9 cellular contexts compared by ENCODE assay signal in the genomic region with DNA sequence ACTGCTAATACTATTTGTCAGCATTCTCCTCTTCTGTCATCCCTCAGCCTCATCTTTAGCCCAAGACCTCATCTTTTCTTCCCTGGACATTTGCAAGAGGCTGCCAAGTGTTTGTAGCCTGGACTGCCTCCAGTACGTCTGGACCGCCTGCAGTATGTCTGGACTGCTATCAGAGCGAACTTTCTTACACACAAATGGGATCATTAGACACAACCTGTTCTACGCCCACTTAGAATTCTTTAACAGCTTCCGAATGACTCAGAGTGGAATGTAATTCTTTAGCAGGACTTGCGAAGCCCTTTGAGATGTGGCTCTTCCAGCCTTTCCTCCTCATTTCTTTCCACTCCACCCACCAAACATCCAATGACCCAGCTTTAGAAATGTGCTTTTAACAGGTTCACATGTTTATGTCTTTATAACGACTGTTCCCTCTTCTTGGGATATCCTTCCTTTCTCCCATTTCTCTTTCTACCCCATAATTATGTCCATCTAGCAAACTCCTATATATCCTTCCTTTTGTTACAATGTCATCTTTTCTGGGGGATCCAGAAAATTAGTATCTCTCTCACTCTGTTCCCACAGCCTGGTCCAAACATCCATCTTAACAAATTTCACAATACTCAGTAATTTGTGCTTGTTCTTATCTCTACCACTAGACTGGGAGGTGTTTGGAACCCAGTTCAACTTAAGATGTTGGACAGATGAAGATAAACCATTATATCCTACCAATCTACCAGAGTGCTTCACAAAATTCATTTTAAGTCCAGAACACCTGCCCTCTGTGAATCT.
DNase-seq lines count a peak whose midpoint lies in the region; ATAC-seq and TF ChIP-seq lines count a peak whose summit lies in the region.
"Had no signal": no experiment of that assay in that cellular context is flagged by ENCODE, and none has a peak within 500 bp of the region (broad histone marks: within the 10 kb centered on the region; RNA-seq: fewer than 3 reads in every experiment).

No MANE protein-coding gene starts in this region.

- no peak for ATAC-seq in naive thymus-derived CD4-positive, alpha-beta T cell

- no peaks in the 10 kb centered on the region for H3K9me2 ChIP-seq in PC-9 (ENCODE audit: insufficient read depth)

- CTCF ChIA-PET in A673 (lab: Charles Lee) (no interaction called here), PC-9 (lab: Charles Lee) (no interaction called here)
- CTCF ChIA-PET in naive thymus-derived CD4-positive, alpha-beta T cell (lab: Charles Lee) = interaction anchor here (0.7 to 1.1 kb wide), 3 partner anchors 15 to 281 kb away, joined by 3 read pairs; no protein-coding TSS in a partner anchor
- CTCF ChIA-PET in activated CD4-positive, alpha-beta T cell treated with anti-CD3 and anti-CD28 coated beads, Interleukin-2, amount 10 ng/mL, durations not matched to agents 7 days and 5 days (lab: Charles Lee) = interaction anchor here (0.8 to 1.0 kb wide), 4 partner anchors 11 to 82 kb away, joined by 3 to 5 read pairs (median 3); no protein-coding TSS in a partner anchor

- peak overlapping the region; percentile 54 for H3K27ac ChIP-seq in A673 (ENCODE audit: low read depth, low read length, poor library complexity, severe bottlenecking)
- H3K27ac ChIP-seq in esophagus muscularis mucosa (replicated peaks in 1 of 4) = peak overlapping the region; percentile 53 to 66 (median 58)
- peak overlapping the region; percentile 42 for H3K27ac ChIP-seq in naive thymus-derived CD4-positive, alpha-beta T cell (ENCODE audit: low read depth, low read length)
- no peak overlapping the region for H3K27ac ChIP-seq in PC-9

- intact Hi-C loops in A673 (cut with micrococcal nuclease; ENCODE audit: unreplicated experiment) (no loop called here), esophagus muscularis mucosa (cut with DNase I) (no loop called here), PC-9 (cut with micrococcal nuclease; ENCODE audit: unreplicated experiment) (no loop called here)
- intact Hi-C loops in naive thymus-derived CD4-positive, alpha-beta T cell (cut with micrococcal nuclease) = no loop called here

- H3K27me3 Mint-ChIP-seq in naive thymus-derived CD4-positive, alpha-beta T cell = no peaks in the 10 kb centered on the region
- no peaks in the 10 kb centered on the region for H3K27me3 Mint-ChIP-seq in activated CD4-positive, alpha-beta T cell treated with anti-CD3 and anti-CD28 coated beads, Interleukin-2, amount 10 ng/mL, durations not matched to agents 7 days and 5 days

- no peak overlapping the region for H3K4me3 Mint-ChIP-seq in naive thymus-derived CD4-positive, alpha-beta T cell
- no peak overlapping the region for H3K4me3 Mint-ChIP-seq in activated CD4-positive, alpha-beta T cell treated with anti-CD3 and anti-CD28 coated beads, Interleukin-2, amount 10 ng/mL, durations not matched to agents 7 days and 5 days

- no peaks in the 10 kb centered on the region for H4K20me1 ChIP-seq in PC-9 (ENCODE audit: insufficient read depth)

- H3K27me3 ChIP-seq in A673 (replicated peaks; ENCODE audit: insufficient read depth, low read depth, low read length, poor library complexity) (no peaks in the 10 kb centered on the region), esophagus muscularis mucosa (no peaks in the 10 kb centered on the region), PC-9 (ENCODE audit: insufficient read depth, low read depth) (no peaks in the 10 kb centered on the region)
- H3K27me3 ChIP-seq in naive thymus-derived CD4-positive, alpha-beta T cell (ENCODE audit: control insufficient read depth in 2 of 2, insufficient read depth in 2 of 2, low read length in 2 of 2) = no peaks in the 10 kb centered on the region
- H3K27me3 ChIP-seq: MG63 had no signal

- no peaks in the 10 kb centered on the region for H3K79me2 ChIP-seq in PC-9 (ENCODE audit: low read depth)

- TF ChIP-seq EP300 in Ishikawa (IDR thresholded peaks at IDR 0.05; ENCODE audit: borderline replicate concordance) (peak; percentile 56; the same call in 1 of the 2 replicates), esophagus muscularis mucosa (IDR thresholded peaks at IDR 0.05) (no peak)

- H3K4me1 ChIP-seq in A673 (ENCODE audit: insufficient read depth, low read length, poor library complexity, severe bottlenecking) (peaks cover 54% of the 10 kb centered on the region), esophagus muscularis mucosa (peaks cover 0 to 25% (median 17%) of the 10 kb centered on the region in 4 donors), PC-9 (replicated peaks; ENCODE audit: insufficient read depth) (no peaks in the 10 kb centered on the region)
- H3K4me1 ChIP-seq in naive thymus-derived CD4-positive, alpha-beta T cell (ENCODE audit: control insufficient read depth in 2 of 2, insufficient read depth in 2 of 2, low read length in 2 of 2) = no peaks in the 10 kb centered on the region

- no peaks in the 10 kb centered on the region for H3F3A ChIP-seq in PC-9 (ENCODE audit: insufficient read depth, low read depth)

- H3K36me3 Mint-ChIP-seq in naive thymus-derived CD4-positive, alpha-beta T cell = peaks cover 8 to 59% (median 49%) of the 10 kb centered on the region in 5 donors
- H3K36me3 Mint-ChIP-seq in activated CD4-positive, alpha-beta T cell treated with anti-CD3 and anti-CD28 coated beads, Interleukin-2, amount 10 ng/mL, durations not matched to agents 7 days and 5 days (ENCODE audit: low read depth) = peaks cover 57% of the 10 kb centered on the region

- no peak overlapping the region for H2AFZ ChIP-seq in PC-9

- TF ChIP-seq CTCF in A673 (conservative IDR thresholded peaks at IDR 0.05; ENCODE audit: low read depth, low read length) (no peak), esophagus muscularis mucosa (IDR thresholded peaks at IDR 0.05) (no peak), PC-9 (conservative IDR thresholded peaks at IDR 0.05) (no peak)

- no peak overlapping the region for H3K4me2 ChIP-seq in PC-9

- POLR2A ChIA-PET in A673 (lab: Charles Lee; ENCODE audit: low non-redundant PET) (no interaction called here), PC-9 (lab: Charles Lee; ENCODE audit: unreplicated experiment) (no interaction called here)
- POLR2A ChIA-PET in naive thymus-derived CD4-positive, alpha-beta T cell (lab: Charles Lee) = no interaction called here
- POLR2A ChIA-PET in activated CD4-positive, alpha-beta T cell treated with anti-CD3 and anti-CD28 coated beads, Interleukin-2, amount 10 ng/mL, durations not matched to agents 7 days and 5 days (lab: Charles Lee) = interaction anchor here (0.6 kb wide), 1 partner anchor 160 kb away, joined by 3 read pairs; no protein-coding TSS in a partner anchor

- H3K4me3 ChIP-seq in A673 (ENCODE audit: low read depth, low read length, poor library complexity, severe bottlenecking) (no peak overlapping the region), esophagus muscularis mucosa (no peak overlapping the region), PC-9 (no peak overlapping the region)
- H3K4me3 ChIP-seq in naive thymus-derived CD4-positive, alpha-beta T cell (ENCODE audit: low read length) = no peak overlapping the region
- H3K4me3 ChIP-seq: MG63 had no signal

- TF ChIP-seq POLR2A in esophagus muscularis mucosa (IDR thresholded peaks at IDR 0.05; ENCODE audit: low read depth) = no peak

- peaks cover 0 to 3% (median 0%) of the 10 kb centered on the region in 11 donors for H3K9me3 Mint-ChIP-seq in naive thymus-derived CD4-positive, alpha-beta T cell
- no peaks in the 10 kb centered on the region for H3K9me3 Mint-ChIP-seq in activated CD4-positive, alpha-beta T cell treated with anti-CD3 and anti-CD28 coated beads, Interleukin-2, amount 10 ng/mL, durations not matched to agents 7 days and 5 days

- no peaks in the 10 kb centered on the region for H3K36me3 ChIP-seq in A673 (ENCODE audit: insufficient read depth, low read length, poor library complexity, severe bottlenecking)
- peaks cover 0 to 7% (median 0%) of the 10 kb centered on the region in 4 donors for H3K36me3 ChIP-seq in esophagus muscularis mucosa
- peaks cover 13 to 66% (median 38%) of the 10 kb centered on the region in 3 experiments for H3K36me3 ChIP-seq in naive thymus-derived CD4-positive, alpha-beta T cell (ENCODE audit: control insufficient read depth in 2 of 3, insufficient read depth in 3 of 3, low read length in 3 of 3)
- no peaks in the 10 kb centered on the region for H3K36me3 ChIP-seq in PC-9 (ENCODE audit: low read depth)
- H3K36me3 ChIP-seq: MG63 had no signal

- peaks cover 12 to 63% (median 26%) of the 10 kb centered on the region in 7 donors for H3K4me1 Mint-ChIP-seq in naive thymus-derived CD4-positive, alpha-beta T cell
- peaks cover 5% of the 10 kb centered on the region for H3K4me1 Mint-ChIP-seq in activated CD4-positive, alpha-beta T cell treated with anti-CD3 and anti-CD28 coated beads, Interleukin-2, amount 10 ng/mL, durations not matched to agents 7 days and 5 days

- BruUV-seq in A673 (replicated peaks; lab: Mats Ljungman, UMichigan) = TSS peak; percentile 96
- BruUV-seq in PC-9 (replicated peaks; lab: Mats Ljungman, UMichigan) = no TSS peak

- 46% methylated on average over 7 of the region's 7 CpGs for WGBS in esophagus muscularis mucosa

- H3K9me3 ChIP-seq in A673 (ENCODE audit: low read depth, low read length, poor library complexity, severe bottlenecking) (no peaks in the 10 kb centered on the region), esophagus muscularis mucosa (no peaks in the 10 kb centered on the region), PC-9 (ENCODE audit: insufficient read depth, low read depth) (no peaks in the 10 kb centered on the region)
- no peaks in the 10 kb centered on the region for H3K9me3 ChIP-seq in naive thymus-derived CD4-positive, alpha-beta T cell (ENCODE audit: control insufficient read depth in 2 of 3, low read length in 3 of 3)
- H3K9me3 ChIP-seq: MG63 had no signal

- no peak for TF ChIP-seq RAD21 in Ishikawa (IDR thresholded peaks at IDR 0.05; ENCODE audit: low read depth)

- DNase-seq in A673 (ENCODE audit: low spot score) = peak; percentile 83
- no peak for DNase-seq in esophagus muscularis mucosa (ENCODE audit: extremely low spot score)
- DNase-seq in naive thymus-derived CD4-positive, alpha-beta T cell = no peak
- DNase-seq in NCI-H1105 (lab: John Stamatoyannopoulos, UW) = no peak
- DNase-seq in effector CD4-positive, alpha-beta T cell = no peak
- no peak for DNase-seq in PC-9
- no peak for DNase-seq in activated CD4-positive, alpha-beta T cell treated with anti-CD3 and anti-CD28 coated beads, Interleukin-2, amount 10 ng/mL, durations not matched to agents 7 days and 5 days
- DNase-seq: MG63 had no signal

- peak overlapping the region in 8 of 9 donors; percentile 15 to 77 (median 54) for H3K27ac Mint-ChIP-seq in naive thymus-derived CD4-positive, alpha-beta T cell
- no peak overlapping the region for H3K27ac Mint-ChIP-seq in activated CD4-positive, alpha-beta T cell treated with anti-CD3 and anti-CD28 coated beads, Interleukin-2, amount 10 ng/mL, durations not matched to agents 7 days and 5 days

TF ChIP-seq in Ishikawa, 13 proteins besides CTCF, POLR2A, EP300 and RAD21 (continues in another document):
- peak; percentile 69; the same call in 1 of the 2 replicates for TF ChIP-seq TEAD4 (IDR thresholded peaks at IDR 0.05)
- TF ChIP-seq ZBTB7A (IDR thresholded peaks at IDR 0.05; ENCODE audit: low read depth) = no peak
- TF ChIP-seq TCF12 (IDR thresholded peaks at IDR 0.05; ENCODE audit: low read depth) = peak; percentile 32; the same call in 1 of the 2 replicates
- TF ChIP-seq NFIC (IDR thresholded peaks at IDR 0.05) = peak; percentile 37; the same call in 1 of the 2 replicates
- TF ChIP-seq CEBPB (IDR thresholded peaks at IDR 0.05) = no peak

Comparison
In these comparisons a context has a peak if more than half of its experiments do, and no peak if none do; other contexts are left out.
1. CTCF ChIA-PET loops: an anchor here in naive thymus-derived CD4-positive, alpha-beta T cell (0.7 to 1.1 kb wide) and activated CD4-positive, alpha-beta T cell treated with anti-CD3 and anti-CD28 coated beads, Interleukin-2, amount 10 ng/mL, durations not matched to agents 7 days and 5 days (0.8 to 1.0 kb wide); none called in A673 and PC-9.